ENCODE assay signal across 8 cellular contexts in the genomic region with DNA sequence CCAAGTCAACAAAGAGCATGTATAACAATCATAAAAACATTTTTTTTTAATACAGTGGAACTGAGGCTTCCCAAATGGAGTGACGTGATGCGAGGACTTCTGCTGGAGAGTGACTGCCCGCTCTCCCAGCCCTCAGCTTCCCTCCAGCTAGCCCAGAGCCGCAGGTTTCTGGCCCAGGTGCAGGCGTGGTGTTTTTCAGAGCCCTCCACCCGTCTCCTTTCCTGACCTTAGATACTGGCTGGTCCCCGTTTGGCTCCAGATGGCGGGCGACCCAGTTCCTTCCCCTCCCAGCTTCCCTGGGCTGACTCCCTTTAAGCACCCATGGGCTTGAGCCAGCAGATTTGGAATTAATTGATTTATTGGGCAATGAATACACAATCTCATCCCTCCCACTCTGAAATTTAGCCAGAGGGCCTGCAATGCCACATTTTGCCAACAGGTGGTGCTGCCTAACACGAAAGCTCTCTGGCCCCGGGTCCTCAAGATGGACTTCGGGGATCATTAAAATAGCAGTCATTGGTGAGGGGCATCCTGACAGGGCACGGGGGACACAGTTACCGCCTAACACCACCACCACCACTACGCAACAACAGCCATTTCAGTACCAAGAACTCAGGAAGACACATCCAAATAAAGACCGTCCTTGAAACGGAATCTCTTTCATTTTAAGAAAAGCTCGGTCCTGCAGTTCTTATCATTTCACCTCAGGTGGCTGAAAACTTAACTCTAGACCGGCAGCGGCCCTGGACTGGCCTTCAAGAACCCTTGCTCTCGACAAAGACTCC. TPM values are rescaled to one million over a fixed set of nuclear protein-coding genes. Genes with fewer than 3 reads are reported as not detected.
DNase-seq lines count a peak whose midpoint lies in the region; ATAC-seq, FAIRE-seq and TF ChIP-seq lines count a peak whose summit lies in the region.

No MANE protein-coding gene starts in this region.

- TF ChIP-seq CTCF in pancreas (IDR thresholded peaks at IDR 0.05) (peak; percentile 87 to 95 (median 90)), transverse colon (IDR thresholded peaks at IDR 0.05) (peak; percentile 95 to 99 (median 97))

- in situ Hi-C loops in SK-MEL-5 (cut with HindIII; ENCODE audit: low pct_unique_long_range_greater_than_20kb, low sequenced_read_pairs) (no loop called here), transverse colon (cut with MboI; ENCODE audit: low pct_ligation_motif_present in 1 of 4, low pct_unique_long_range_greater_than_20kb in 1 of 4, low sequenced_read_pairs in 3 of 4) (no loop called here)

- H3K4me1 ChIP-seq in pancreas (peaks cover 0 to 6% (median 0%) of the 10 kb centered on the region in 3 donors), transverse colon (peaks cover 0 to 18% (median 1%) of the 10 kb centered on the region in 4 donors)

- no peaks in the 10 kb centered on the region for H3K36me3 ChIP-seq in pancreas
- H3K36me3 ChIP-seq in transverse colon, result no peaks in the 10 kb centered on the region

- no peaks in the 10 kb centered on the region for H3K27me3 ChIP-seq in pancreas
- peaks cover 6% of the 10 kb centered on the region for H3K27me3 ChIP-seq in transverse colon

- no peak overlapping the region for H3K4me3 ChIP-seq in Jurkat, Clone E6-1 (ENCODE audit: low read length)
- H3K4me3 ChIP-seq in pancreas (no peak overlapping the region), transverse colon (peak overlapping the region in 1 of 4 donors; percentile 13)

- H3K9me3 ChIP-seq in pancreas (no peaks in the 10 kb centered on the region), transverse colon (no peaks in the 10 kb centered on the region)

- ATAC-seq in pancreas, result peak; percentile 60 to 71 (median 68)

- TF ChIP-seq EP300 in transverse colon (IDR thresholded peaks at IDR 0.05; ENCODE audit: low read depth), result no peak

- DNase-seq in DMS79 (lab: John Stamatoyannopoulos, UW) (peak; percentile 51), SK-MEL-5 (ENCODE audit: low read depth, low spot score) (peak; percentile 69), foreskin melanocyte (peak; percentile 50), pancreas (peak in 5 of 6 donors; percentile 41 to 87 (median 75)), transverse colon (peak; percentile 78), RCC 7860 (ENCODE audit: low spot score) (no peak)
- DNase-seq in Jurkat, Clone E6-1 (ENCODE audit: low read depth, low spot score), result peak; percentile 33
- peak; percentile 67 for DNase-seq in activated gamma-delta T cell treated with anti-CD3 and anti-CD28 coated beads, Interleukin-2, amount 50 U/mL, for 16 hours (ENCODE audit: low read depth)

- TF ChIP-seq POLR2A in transverse colon (IDR thresholded peaks at IDR 0.05), result no peak

- H3K27ac ChIP-seq in pancreas (no peak overlapping the region), transverse colon (no peak overlapping the region)

- intact Hi-C loops in pancreas (cut with DNase I), result no loop called here
- intact Hi-C loops in transverse colon (cut with DNase I; ENCODE audit: low total_unique reads), result no loop called here

- FAIRE-seq in pancreas (lab: Jason Lieb, UNC), result no peak
- no peak for FAIRE-seq in RCC 7860 (lab: Jason Lieb, UNC)

- 5 to 6% methylated on average over 21 of the region's 21 CpGs for WGBS in pancreas, 2 donors
- 8 to 22% methylated on average over 6 to 20 of the region's 21 CpGs for WGBS in transverse colon (ENCODE audit: low coverage in 1 of 2), 2 donors

RNA-seq across cellular contexts. Expression of gene MUC4, which starts 47.5 kb away (rescaled TPM):
- polyA plus RNA-seq in Jurkat, Clone E6-1 (2012; ENCODE audit: insufficient read depth, insufficient read length), result 0.60 TPM
- total RNA-seq in SK-MEL-5 (2014; rRNA removed; shearing (Covaris generic)), result not detected in 2 replicates
- polyA plus RNA-seq in SK-MEL-5 (2015; cell fraction: cytosol; rRNA removed), result 0.11 and 0.29 TPM in 2 replicates
- not detected in 2 replicates for polyA plus RNA-seq in SK-MEL-5 (2015; cell fraction: nucleus; rRNA removed)
- total RNA-seq in pancreas (under 1 TPM; 0.06 to 0.59 (median 0.27) TPM), transverse colon (100 to 1,000 TPM; 111 to 354 (median 170) TPM)
- polyA plus RNA-seq in pancreas, result under 1 TPM; 0.04 to 0.05 TPM

RNA-seq across cellular contexts. Expression of gene TNK2, which starts 49.1 kb away (rescaled TPM):
- polyA plus RNA-seq in Jurkat, Clone E6-1 (2012; ENCODE audit: insufficient read depth, insufficient read length), result 19.7 TPM
- 7.9 and 9.0 TPM in 2 replicates for total RNA-seq in SK-MEL-5 (2014; rRNA removed; shearing (Covaris generic))
- 24.5 and 34.4 TPM in 2 replicates for polyA plus RNA-seq in SK-MEL-5 (2015; cell fraction: cytosol; rRNA removed)
- polyA plus RNA-seq in SK-MEL-5 (2015; cell fraction: nucleus; rRNA removed), result 46.3 and 83.6 TPM in 2 replicates
- total RNA-seq in pancreas (10 to 100 TPM; 21.0 to 29.5 (median 22.5) TPM), transverse colon (10 to 100 TPM; 19.1 to 74.1 (median 21.3) TPM)
- polyA plus RNA-seq in pancreas, result 10 to 100 TPM; 72.8 to 91.2 TPM

Comparison
In these comparisons a context has a peak if more than half of its experiments do, and no peak if none do; other contexts are left out.
1. RNA of gene MUC4, which starts 47.5 kb away (total RNA-seq): 111 to 354 TPM in transverse colon; 0.06 to 0.59 TPM in pancreas and not detected in SK-MEL-5; every median in the first group is over 10 times any median in the second.